Comparison of ENCODE assay signal across 8 cellular contexts in genomic region chr11:79440451-79441158, GRCh38. TPM values are rescaled to one million over a fixed set of nuclear protein-coding genes. Genes with fewer than 3 reads are reported as not detected.
DNase-seq lines count a peak whose midpoint lies in the region; ATAC-seq and TF ChIP-seq lines count a peak whose summit lies in the region.

Gene TENM4 (minus strand): TSS chr11:79441030. CDS start chr11:79069944, 371,086 bp downstream.

- peak within 1 kb of the TSS; percentile 88 to 93 (median 89) for H3K4me3 Mint-ChIP-seq in IgD-negative memory B cell
- peak within 1 kb of the TSS; percentile 18 for H3K4me3 Mint-ChIP-seq in natural killer cell treated with Interleukin-12 subunit alpha and Interleukin-12 subunit beta and Interleukin-15 and Interleukin-18, amount 100 ng/mL, for 72 hours

- TF ChIP-seq CTCF in 22Rv1 (IDR thresholded peaks at IDR 0.05) (peak; percentile 78), GM12872 (IDR thresholded peaks at IDR 0.05; ENCODE audit: insufficient read depth, low read depth, low read length) (peak; percentile 31; the same call in 1 of the 3 replicates), VCaP (conservative IDR thresholded peaks at IDR 0.05) (peak; percentile 74), foreskin fibroblast (IDR thresholded peaks at IDR 0.05; ENCODE audit: low read depth, low read length) (peak; percentile 15)

- H3K27ac Mint-ChIP-seq in IgD-negative memory B cell = peak within 1 kb of the TSS; percentile 60 to 98 (median 94)
- no peak within 1 kb of the TSS for H3K27ac Mint-ChIP-seq in natural killer cell treated with Interleukin-12 subunit alpha and Interleukin-12 subunit beta and Interleukin-15 and Interleukin-18, amount 100 ng/mL, for 72 hours

- peak within 1 kb of the TSS; percentile 59 to 68 for H3K4me3 ChIP-seq in foreskin fibroblast (ENCODE audit: low read depth in 1 of 2, low read length in 2 of 2)

- H3K9me3 Mint-ChIP-seq in IgD-negative memory B cell = peaks cover 0 to 6% (median 2%) of the 10 kb centered on the region in 3 donors
- peaks cover 7% of the 10 kb centered on the region for H3K9me3 Mint-ChIP-seq in natural killer cell treated with Interleukin-12 subunit alpha and Interleukin-12 subunit beta and Interleukin-15 and Interleukin-18, amount 100 ng/mL, for 72 hours

- ATAC-seq in natural killer cell treated with Interleukin-12 subunit alpha and Interleukin-12 subunit beta and Interleukin-15 and Interleukin-18, amount 100 ng/mL, for 72 hours = no peak
- no peak for ATAC-seq in HG03565 (IDR thresholded peaks at IDR 0.05; ENCODE audit: unreplicated experiment)

- peaks cover 20 to 28% (median 25%) of the 10 kb centered on the region in 3 donors for H3K4me1 Mint-ChIP-seq in IgD-negative memory B cell
- peaks cover 0 to 4% of the 10 kb centered on the region in 2 donors for H3K4me1 Mint-ChIP-seq in natural killer cell treated with Interleukin-12 subunit alpha and Interleukin-12 subunit beta and Interleukin-15 and Interleukin-18, amount 100 ng/mL, for 72 hours (ENCODE audit: low read depth in 2 of 2)

- no peaks in the 10 kb centered on the region for H3K36me3 Mint-ChIP-seq in IgD-negative memory B cell
- H3K36me3 Mint-ChIP-seq in natural killer cell treated with Interleukin-12 subunit alpha and Interleukin-12 subunit beta and Interleukin-15 and Interleukin-18, amount 100 ng/mL, for 72 hours = peaks cover 7% of the 10 kb centered on the region

- peak; percentile 90 to 94 for DNase-seq in foreskin fibroblast
- DNase-seq in natural killer cell treated with Interleukin-12 subunit alpha and Interleukin-12 subunit beta and Interleukin-15 and Interleukin-18, amount 100 ng/mL, for 72 hours (ENCODE audit: low spot score) = no peak
- DNase-seq in central memory CD4-positive, alpha-beta T cell = no peak

- peaks cover 26% of the 10 kb centered on the region for H3K27me3 Mint-ChIP-seq in IgD-negative memory B cell
- H3K27me3 Mint-ChIP-seq in natural killer cell treated with Interleukin-12 subunit alpha and Interleukin-12 subunit beta and Interleukin-15 and Interleukin-18, amount 100 ng/mL, for 72 hours = peaks cover 43 to 54% of the 10 kb centered on the region in 2 donors

- H3K27ac ChIP-seq in 22Rv1 = no peak within 1 kb of the TSS
- no peak within 1 kb of the TSS for H3K27ac ChIP-seq in VCaP

RNA-seq across cellular contexts. Expression of gene TENM4, which starts in this region (rescaled TPM):
- polyA plus RNA-seq in IgD-negative memory B cell = not detected
- not detected for total RNA-seq in natural killer cell treated with Interleukin-12 subunit alpha and Interleukin-12 subunit beta and Interleukin-15 and Interleukin-18, amount 100 ng/mL, for 72 hours

Comparison
In these comparisons a context has a peak if more than half of its experiments do, and no peak if none do; other contexts are left out.
1. CTCF ChIP-seq: peak in every context shown above with its lines; median percentile 78 in 22Rv1; 74 in VCaP; 31 in GM12872; 15 in foreskin fibroblast.
2. H3K27ac Mint-ChIP-seq: peak in IgD-negative memory B cell (3 of 3); none in natural killer cell treated with Interleukin-12 subunit alpha and Interleukin-12 subunit beta and Interleukin-15 and Interleukin-18, amount 100 ng/mL, for 72 hours (0 of 2).
3. DNase-seq: peak in foreskin fibroblast (2 of 2); none in natural killer cell treated with Interleukin-12 subunit alpha and Interleukin-12 subunit beta and Interleukin-15 and Interleukin-18, amount 100 ng/mL, for 72 hours (single experiment) and central memory CD4-positive, alpha-beta T cell (single experiment).